8 cellular contexts compared by ENCODE assay signal in the genomic region with DNA sequence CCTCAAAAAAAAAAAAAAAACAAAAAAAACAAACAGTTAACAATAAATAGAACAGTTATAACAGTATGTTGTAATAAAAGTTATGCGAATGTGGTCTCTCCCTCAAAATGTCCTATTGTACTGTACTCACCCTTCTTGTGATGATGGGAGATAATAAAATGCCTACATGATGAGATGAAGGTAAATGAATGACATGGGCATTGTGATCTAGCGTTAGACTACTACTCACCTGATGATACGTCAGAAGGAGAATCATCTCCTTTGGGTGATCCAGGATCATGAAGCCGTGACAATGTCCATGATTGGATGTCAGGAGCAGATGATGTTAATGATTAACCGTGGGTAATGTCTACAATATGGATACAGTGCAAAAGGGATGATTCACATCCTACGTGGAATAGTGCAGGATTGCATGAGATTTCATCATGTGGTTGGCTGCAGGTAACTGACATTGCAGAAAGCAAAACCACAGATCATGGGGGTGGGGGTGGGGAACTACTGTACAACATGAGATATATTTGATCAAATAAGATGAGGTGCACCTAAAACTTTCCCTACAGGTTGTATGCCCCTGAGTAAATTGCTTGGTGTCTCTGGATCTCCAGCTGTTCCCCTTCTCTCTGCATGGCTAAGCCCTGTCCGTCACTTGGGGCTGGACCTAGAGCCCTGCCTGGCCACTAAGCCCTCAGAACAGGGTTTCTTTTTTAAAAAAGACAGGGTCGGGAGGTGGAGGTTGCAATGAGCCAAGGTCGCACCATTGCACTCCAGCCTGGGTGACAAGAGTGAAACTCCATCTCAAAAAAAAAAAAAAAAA. TPM values are rescaled to one million over a fixed set of nuclear protein-coding genes. Genes with fewer than 3 reads are reported as not detected.
DNase-seq lines count a peak whose midpoint lies in the region; ATAC-seq and TF ChIP-seq lines count a peak whose summit lies in the region.
"Had no signal": no experiment of that assay in that cellular context is flagged by ENCODE, and none has a peak within 500 bp of the region (broad histone marks: within the 10 kb centered on the region; RNA-seq: fewer than 3 reads in every experiment).

No MANE protein-coding gene starts in this region.

- peak; percentile 75 for ATAC-seq in left lobe of liver
- ATAC-seq in GM21825 (IDR thresholded peaks at IDR 0.05; ENCODE audit: unreplicated experiment), result no peak

- H3K36me3 ChIP-seq in right atrium auricular region, result no peaks in the 10 kb centered on the region

- intact Hi-C loops in activated T-helper 2 cell treated with anti-CD3 and anti-CD28 coated beads, Interferon-gamma antibody, Interleukin-2, Interleukin-4, amounts not matched to agents 10 μg/mL and 5 μg/mL and 100 μg/mL, durations not matched to agents 14 hours and 24 hours and 36 hours (cut with micrococcal nuclease), result loop anchor here (10.0 kb wide), 1 partner anchor 47 kb away; no protein-coding TSS in a partner anchor

- no peaks in the 10 kb centered on the region for H3K27me3 ChIP-seq in right atrium auricular region

- peaks cover 30% of the 10 kb centered on the region for H3K4me1 Mint-ChIP-seq in activated T-helper 2 cell treated with anti-CD3 and anti-CD28 coated beads, Interferon-gamma antibody, Interleukin-2, Interleukin-4, amounts not matched to agents 10 μg/mL and 5 μg/mL and 100 μg/mL, durations not matched to agents 14 hours and 24 hours and 36 hours (ENCODE audit: low read depth)

- no peak overlapping the region for H3K27ac ChIP-seq in right atrium auricular region

- TF ChIP-seq CTCF in right atrium auricular region (IDR thresholded peaks at IDR 0.05), result no peak

- peaks cover 6% of the 10 kb centered on the region for H3K9me3 Mint-ChIP-seq in activated T-helper 2 cell treated with anti-CD3 and anti-CD28 coated beads, Interferon-gamma antibody, Interleukin-2, Interleukin-4, amounts not matched to agents 10 μg/mL and 5 μg/mL and 100 μg/mL, durations not matched to agents 14 hours and 24 hours and 36 hours

- H3K4me3 ChIP-seq in right atrium auricular region, result no peak overlapping the region

- no peaks in the 10 kb centered on the region for H3K9me3 ChIP-seq in right atrium auricular region

- H3K4me1 ChIP-seq in right atrium auricular region, result peaks cover 0 to under 1% of the 10 kb centered on the region in 2 donors

- DNase-seq in GM04504 (ENCODE audit: low read depth) (peak; percentile 44), LoVo (ENCODE audit: low spot score) (peak; percentile 98), left lobe of liver (ENCODE audit: low spot score) (peak; percentile 70), activated gamma-delta T cell (lab: John Stamatoyannopoulos, UW) (no peak), right atrium auricular region (ENCODE audit: low spot score) (no peak)
- no peak for DNase-seq in activated T-helper 2 cell treated with anti-CD3 and anti-CD28 coated beads, Interferon-gamma antibody, Interleukin-2, Interleukin-4, amounts not matched to agents 10 μg/mL and 5 μg/mL and 100 μg/mL, durations not matched to agents 14 hours and 24 hours and 36 hours (ENCODE audit: low spot score)
- DNase-seq: nephron progenitor cell had no signal

- peak overlapping the region; percentile 42 for H3K27ac Mint-ChIP-seq in activated T-helper 2 cell treated with anti-CD3 and anti-CD28 coated beads, Interferon-gamma antibody, Interleukin-2, Interleukin-4, amounts not matched to agents 10 μg/mL and 5 μg/mL and 100 μg/mL, durations not matched to agents 14 hours and 24 hours and 36 hours
- H3K27ac Mint-ChIP-seq: nephron progenitor cell had no signal

- no peak overlapping the region for H3K4me3 Mint-ChIP-seq in activated T-helper 2 cell treated with anti-CD3 and anti-CD28 coated beads, Interferon-gamma antibody, Interleukin-2, Interleukin-4, amounts not matched to agents 10 μg/mL and 5 μg/mL and 100 μg/mL, durations not matched to agents 14 hours and 24 hours and 36 hours (ENCODE audit: low read depth)
- H3K4me3 Mint-ChIP-seq: nephron progenitor cell had no signal

- no peaks in the 10 kb centered on the region for H3K27me3 Mint-ChIP-seq in activated T-helper 2 cell treated with anti-CD3 and anti-CD28 coated beads, Interferon-gamma antibody, Interleukin-2, Interleukin-4, amounts not matched to agents 10 μg/mL and 5 μg/mL and 100 μg/mL, durations not matched to agents 14 hours and 24 hours and 36 hours (ENCODE audit: low read depth)

- H3K36me3 Mint-ChIP-seq in activated T-helper 2 cell treated with anti-CD3 and anti-CD28 coated beads, Interferon-gamma antibody, Interleukin-2, Interleukin-4, amounts not matched to agents 10 μg/mL and 5 μg/mL and 100 μg/mL, durations not matched to agents 14 hours and 24 hours and 36 hours (ENCODE audit: low read depth), result peaks cover 12% of the 10 kb centered on the region

RNA-seq across cellular contexts. Expression of a gene that starts 6.2 kb away (rescaled TPM):
- total RNA-seq in activated T-helper 2 cell treated with anti-CD3 and anti-CD28 coated beads, Interferon-gamma antibody, Interleukin-2, Interleukin-4, amounts not matched to agents 10 μg/mL and 5 μg/mL and 100 μg/mL, durations not matched to agents 14 hours and 24 hours and 36 hours, result 112 and 118 TPM in 2 replicates
- total RNA-seq in left lobe of liver (73.9 TPM), right atrium auricular region (10 to 100 TPM; 43.6 to 48.8 TPM)

RNA-seq across cellular contexts. Expression of a gene that starts 21.3 kb away (rescaled TPM):
- total RNA-seq in activated T-helper 2 cell treated with anti-CD3 and anti-CD28 coated beads, Interferon-gamma antibody, Interleukin-2, Interleukin-4, amounts not matched to agents 10 μg/mL and 5 μg/mL and 100 μg/mL, durations not matched to agents 14 hours and 24 hours and 36 hours, result 31.6 and 32.2 TPM in 2 replicates
- total RNA-seq in left lobe of liver (18.3 TPM), right atrium auricular region (1 to 10 TPM in 1 of 2 donors, under 1 TPM in 1; 0.33 to 4.2 TPM)

RNA-seq across cellular contexts. Expression of a gene that starts 55.0 kb away (rescaled TPM):
- total RNA-seq in activated T-helper 2 cell treated with anti-CD3 and anti-CD28 coated beads, Interferon-gamma antibody, Interleukin-2, Interleukin-4, amounts not matched to agents 10 μg/mL and 5 μg/mL and 100 μg/mL, durations not matched to agents 14 hours and 24 hours and 36 hours, result 5.9 and 7.1 TPM in 2 replicates
- total RNA-seq in left lobe of liver, result 3.1 TPM
- 10 to 100 TPM; 30.6 to 30.7 TPM for total RNA-seq in right atrium auricular region

Comparison
In these comparisons a context has a peak if more than half of its experiments do, and no peak if none do; other contexts are left out.
1. DNase-seq: peak in GM04504 (single experiment), LoVo (single experiment) and left lobe of liver (single experiment); none in activated T-helper 2 cell treated with anti-CD3 and anti-CD28 coated beads, Interferon-gamma antibody, Interleukin-2, Interleukin-4, amounts not matched to agents 10 μg/mL and 5 μg/mL and 100 μg/mL, durations not matched to agents 14 hours and 24 hours and 36 hours (single experiment), activated gamma-delta T cell (single experiment) and right atrium auricular region (single experiment).